Comparison of ENCODE assay signal across 1 cellular context in the genomic region with DNA sequence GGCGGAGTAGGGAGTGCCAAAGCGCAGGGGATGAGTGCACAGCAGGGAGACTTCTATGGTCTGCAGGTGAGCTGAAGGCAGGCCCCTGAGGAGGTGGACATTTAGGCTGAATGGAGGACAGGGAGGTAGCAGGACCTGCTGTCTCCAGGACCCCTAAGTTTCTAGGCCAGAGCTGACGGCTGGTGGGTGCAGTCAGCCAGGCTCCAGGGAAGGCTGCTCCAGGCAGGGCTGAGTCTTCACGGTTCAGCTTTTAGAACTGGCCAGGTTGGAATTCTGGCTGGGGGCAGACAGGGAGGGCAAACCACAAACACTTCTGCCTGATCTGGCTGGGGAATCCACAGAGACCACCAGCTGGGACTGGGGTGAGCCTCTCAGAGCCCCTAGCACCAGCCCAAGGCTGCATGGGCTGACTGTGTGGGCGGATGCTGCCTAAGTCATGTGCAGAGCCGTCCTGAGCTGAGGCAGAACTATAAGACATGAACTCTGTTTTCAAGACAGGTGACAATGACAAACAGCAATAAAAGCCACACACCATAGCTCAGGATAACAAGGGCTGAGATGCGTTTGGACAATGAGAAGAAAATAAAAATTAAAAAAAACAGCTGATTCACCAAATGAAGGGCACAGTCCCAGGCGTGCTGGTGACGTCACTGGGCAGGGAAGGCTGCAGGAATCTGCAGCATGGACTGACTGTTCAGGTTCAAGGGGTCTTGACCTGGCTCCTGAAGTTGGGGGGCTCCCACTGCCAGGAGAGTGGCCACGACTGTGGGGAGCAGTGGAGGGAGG.
TF ChIP-seq lines count a peak whose summit lies in the region.

No MANE protein-coding gene starts in this region.

TF ChIP-seq in HepG2, 621 proteins besides CTCF, POLR2A, EP300 and RAD21 (continued from another document and continues in another):
- TF ChIP-seq, protein P1, sequence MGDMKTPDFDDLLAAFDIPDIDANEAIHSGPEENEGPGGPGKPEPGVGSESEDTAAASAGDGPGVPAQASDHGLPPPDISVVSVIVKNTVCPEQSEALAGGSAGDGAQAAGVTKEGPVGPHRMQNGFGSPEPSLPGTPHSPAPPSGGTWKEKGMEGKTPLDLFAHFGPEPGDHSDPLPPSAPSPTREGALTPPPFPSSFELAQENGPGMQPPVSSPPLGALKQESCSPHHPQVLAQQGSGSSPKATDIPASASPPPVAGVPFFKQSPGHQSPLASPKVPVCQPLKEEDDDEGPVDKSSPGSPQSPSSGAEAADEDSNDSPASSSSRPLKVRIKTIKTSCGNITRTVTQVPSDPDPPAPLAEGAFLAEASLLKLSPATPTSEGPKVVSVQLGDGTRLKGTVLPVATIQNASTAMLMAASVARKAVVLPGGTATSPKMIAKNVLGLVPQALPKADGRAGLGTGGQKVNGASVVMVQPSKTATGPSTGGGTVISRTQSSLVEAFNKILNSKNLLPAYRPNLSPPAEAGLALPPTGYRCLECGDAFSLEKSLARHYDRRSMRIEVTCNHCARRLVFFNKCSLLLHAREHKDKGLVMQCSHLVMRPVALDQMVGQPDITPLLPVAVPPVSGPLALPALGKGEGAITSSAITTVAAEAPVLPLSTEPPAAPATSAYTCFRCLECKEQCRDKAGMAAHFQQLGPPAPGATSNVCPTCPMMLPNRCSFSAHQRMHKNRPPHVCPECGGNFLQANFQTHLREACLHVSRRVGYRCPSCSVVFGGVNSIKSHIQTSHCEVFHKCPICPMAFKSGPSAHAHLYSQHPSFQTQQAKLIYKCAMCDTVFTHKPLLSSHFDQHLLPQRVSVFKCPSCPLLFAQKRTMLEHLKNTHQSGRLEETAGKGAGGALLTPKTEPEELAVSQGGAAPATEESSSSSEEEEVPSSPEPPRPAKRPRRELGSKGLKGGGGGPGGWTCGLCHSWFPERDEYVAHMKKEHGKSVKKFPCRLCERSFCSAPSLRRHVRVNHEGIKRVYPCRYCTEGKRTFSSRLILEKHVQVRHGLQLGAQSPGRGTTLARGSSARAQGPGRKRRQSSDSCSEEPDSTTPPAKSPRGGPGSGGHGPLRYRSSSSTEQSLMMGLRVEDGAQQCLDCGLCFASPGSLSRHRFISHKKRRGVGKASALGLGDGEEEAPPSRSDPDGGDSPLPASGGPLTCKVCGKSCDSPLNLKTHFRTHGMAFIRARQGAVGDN (CRISPR knock-in tag; IDR thresholded peaks at IDR 0.05): 0 out of 2 replicates have a peak, but pooled peaks have one; percentile 1
- TF ChIP-seq, protein P2, sequence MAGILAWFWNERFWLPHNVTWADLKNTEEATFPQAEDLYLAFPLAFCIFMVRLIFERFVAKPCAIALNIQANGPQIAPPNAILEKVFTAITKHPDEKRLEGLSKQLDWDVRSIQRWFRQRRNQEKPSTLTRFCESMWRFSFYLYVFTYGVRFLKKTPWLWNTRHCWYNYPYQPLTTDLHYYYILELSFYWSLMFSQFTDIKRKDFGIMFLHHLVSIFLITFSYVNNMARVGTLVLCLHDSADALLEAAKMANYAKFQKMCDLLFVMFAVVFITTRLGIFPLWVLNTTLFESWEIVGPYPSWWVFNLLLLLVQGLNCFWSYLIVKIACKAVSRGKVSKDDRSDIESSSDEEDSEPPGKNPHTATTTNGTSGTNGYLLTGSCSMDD (CRISPR knock-in tag; IDR thresholded peaks at IDR 0.05): no peak
- TF ChIP-seq, protein P3, sequence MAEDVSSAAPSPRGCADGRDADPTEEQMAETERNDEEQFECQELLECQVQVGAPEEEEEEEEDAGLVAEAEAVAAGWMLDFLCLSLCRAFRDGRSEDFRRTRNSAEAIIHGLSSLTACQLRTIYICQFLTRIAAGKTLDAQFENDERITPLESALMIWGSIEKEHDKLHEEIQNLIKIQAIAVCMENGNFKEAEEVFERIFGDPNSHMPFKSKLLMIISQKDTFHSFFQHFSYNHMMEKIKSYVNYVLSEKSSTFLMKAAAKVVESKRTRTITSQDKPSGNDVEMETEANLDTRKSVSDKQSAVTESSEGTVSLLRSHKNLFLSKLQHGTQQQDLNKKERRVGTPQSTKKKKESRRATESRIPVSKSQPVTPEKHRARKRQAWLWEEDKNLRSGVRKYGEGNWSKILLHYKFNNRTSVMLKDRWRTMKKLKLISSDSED (CRISPR knock-in tag; IDR thresholded peaks at IDR 0.05): no peak
- TF ChIP-seq NR2F2 (IDR thresholded peaks at IDR 0.05; ENCODE audit: borderline replicate concordance, low read depth) (0 out of 2 replicates have a peak, but pooled peaks have one; percentile 27), FOXO1 (CRISPR knock-in tag; IDR thresholded peaks at IDR 0.05) (no peak), ZNF432 (CRISPR knock-in tag; IDR thresholded peaks at IDR 0.05; ENCODE audit: borderline replicate concordance) (no peak), NFE2L1 (CRISPR knock-in tag; IDR thresholded peaks at IDR 0.05; ENCODE audit: borderline replicate concordance) (0 out of 2 replicates have a peak, but pooled peaks have one; percentile 61), ZNF430 (CRISPR knock-in tag; IDR thresholded peaks at IDR 0.05) (no peak; the same call in 1 of the 2 replicates), RXRA (CRISPR knock-in tag; IDR thresholded peaks at IDR 0.05) (no peak), PHF20 (CRISPR knock-in tag; IDR thresholded peaks at IDR 0.05) (no peak), THYN1 (CRISPR knock-in tag; IDR thresholded peaks at IDR 0.05; ENCODE audit: borderline replicate concordance, low read depth) (no peak), HDAC1 (CRISPR knock-in tag; IDR thresholded peaks at IDR 0.05) (no peak), ZNF235 (CRISPR knock-in tag; IDR thresholded peaks at IDR 0.05; ENCODE audit: borderline replicate concordance) (no peak), ZKSCAN1 (IDR thresholded peaks at IDR 0.05; ENCODE audit: low read length) (no peak), ZNF616 (CRISPR knock-in tag; IDR thresholded peaks at IDR 0.05; ENCODE audit: low read depth) (no peak), CAMTA2 (CRISPR knock-in tag; IDR thresholded peaks at IDR 0.05; ENCODE audit: borderline replicate concordance) (no peak), MIER2 (CRISPR knock-in tag; IDR thresholded peaks at IDR 0.05) (no peak)
- TF ChIP-seq, protein P4, sequence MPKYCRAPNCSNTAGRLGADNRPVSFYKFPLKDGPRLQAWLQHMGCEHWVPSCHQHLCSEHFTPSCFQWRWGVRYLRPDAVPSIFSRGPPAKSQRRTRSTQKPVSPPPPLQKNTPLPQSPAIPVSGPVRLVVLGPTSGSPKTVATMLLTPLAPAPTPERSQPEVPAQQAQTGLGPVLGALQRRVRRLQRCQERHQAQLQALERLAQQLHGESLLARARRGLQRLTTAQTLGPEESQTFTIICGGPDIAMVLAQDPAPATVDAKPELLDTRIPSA (CRISPR knock-in tag; IDR thresholded peaks at IDR 0.05; ENCODE audit: borderline replicate concordance): no peak
- TF ChIP-seq, protein P5, sequence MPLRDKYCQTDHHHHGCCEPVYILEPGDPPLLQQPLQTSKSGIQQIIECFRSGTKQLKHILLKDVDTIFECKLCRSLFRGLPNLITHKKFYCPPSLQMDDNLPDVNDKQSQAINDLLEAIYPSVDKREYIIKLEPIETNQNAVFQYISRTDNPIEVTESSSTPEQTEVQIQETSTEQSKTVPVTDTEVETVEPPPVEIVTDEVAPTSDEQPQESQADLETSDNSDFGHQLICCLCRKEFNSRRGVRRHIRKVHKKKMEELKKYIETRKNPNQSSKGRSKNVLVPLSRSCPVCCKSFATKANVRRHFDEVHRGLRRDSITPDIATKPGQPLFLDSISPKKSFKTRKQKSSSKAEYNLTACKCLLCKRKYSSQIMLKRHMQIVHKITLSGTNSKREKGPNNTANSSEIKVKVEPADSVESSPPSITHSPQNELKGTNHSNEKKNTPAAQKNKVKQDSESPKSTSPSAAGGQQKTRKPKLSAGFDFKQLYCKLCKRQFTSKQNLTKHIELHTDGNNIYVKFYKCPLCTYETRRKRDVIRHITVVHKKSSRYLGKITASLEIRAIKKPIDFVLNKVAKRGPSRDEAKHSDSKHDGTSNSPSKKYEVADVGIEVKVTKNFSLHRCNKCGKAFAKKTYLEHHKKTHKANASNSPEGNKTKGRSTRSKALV (CRISPR knock-in tag; IDR thresholded peaks at IDR 0.05): no peak
- TF ChIP-seq, protein P6, sequence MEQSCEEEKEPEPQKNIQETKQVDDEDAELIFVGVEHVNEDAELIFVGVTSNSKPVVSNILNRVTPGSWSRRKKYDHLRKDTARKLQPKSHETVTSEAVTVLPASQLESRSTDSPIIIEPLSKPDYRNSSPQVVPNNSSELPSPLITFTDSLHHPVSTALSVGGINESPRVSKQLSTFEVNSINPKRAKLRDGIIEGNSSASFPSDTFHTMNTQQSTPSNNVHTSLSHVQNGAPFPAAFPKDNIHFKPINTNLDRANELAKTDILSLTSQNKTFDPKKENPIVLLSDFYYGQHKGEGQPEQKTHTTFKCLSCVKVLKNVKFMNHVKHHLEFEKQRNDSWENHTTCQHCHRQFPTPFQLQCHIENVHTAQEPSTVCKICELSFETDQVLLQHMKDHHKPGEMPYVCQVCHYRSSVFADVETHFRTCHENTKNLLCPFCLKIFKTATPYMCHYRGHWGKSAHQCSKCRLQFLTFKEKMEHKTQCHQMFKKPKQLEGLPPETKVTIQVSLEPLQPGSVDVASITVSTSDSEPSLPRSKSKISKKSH (CRISPR knock-in tag; IDR thresholded peaks at IDR 0.05; ENCODE audit: borderline replicate concordance): no peak
- TF ChIP-seq, protein P7, sequence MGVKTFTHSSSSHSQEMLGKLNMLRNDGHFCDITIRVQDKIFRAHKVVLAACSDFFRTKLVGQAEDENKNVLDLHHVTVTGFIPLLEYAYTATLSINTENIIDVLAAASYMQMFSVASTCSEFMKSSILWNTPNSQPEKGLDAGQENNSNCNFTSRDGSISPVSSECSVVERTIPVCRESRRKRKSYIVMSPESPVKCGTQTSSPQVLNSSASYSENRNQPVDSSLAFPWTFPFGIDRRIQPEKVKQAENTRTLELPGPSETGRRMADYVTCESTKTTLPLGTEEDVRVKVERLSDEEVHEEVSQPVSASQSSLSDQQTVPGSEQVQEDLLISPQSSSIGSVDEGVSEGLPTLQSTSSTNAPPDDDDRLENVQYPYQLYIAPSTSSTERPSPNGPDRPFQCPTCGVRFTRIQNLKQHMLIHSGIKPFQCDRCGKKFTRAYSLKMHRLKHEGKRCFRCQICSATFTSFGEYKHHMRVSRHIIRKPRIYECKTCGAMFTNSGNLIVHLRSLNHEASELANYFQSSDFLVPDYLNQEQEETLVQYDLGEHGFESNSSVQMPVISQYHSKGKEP (CRISPR knock-in tag; IDR thresholded peaks at IDR 0.05): no peak
- TF ChIP-seq, protein P8, sequence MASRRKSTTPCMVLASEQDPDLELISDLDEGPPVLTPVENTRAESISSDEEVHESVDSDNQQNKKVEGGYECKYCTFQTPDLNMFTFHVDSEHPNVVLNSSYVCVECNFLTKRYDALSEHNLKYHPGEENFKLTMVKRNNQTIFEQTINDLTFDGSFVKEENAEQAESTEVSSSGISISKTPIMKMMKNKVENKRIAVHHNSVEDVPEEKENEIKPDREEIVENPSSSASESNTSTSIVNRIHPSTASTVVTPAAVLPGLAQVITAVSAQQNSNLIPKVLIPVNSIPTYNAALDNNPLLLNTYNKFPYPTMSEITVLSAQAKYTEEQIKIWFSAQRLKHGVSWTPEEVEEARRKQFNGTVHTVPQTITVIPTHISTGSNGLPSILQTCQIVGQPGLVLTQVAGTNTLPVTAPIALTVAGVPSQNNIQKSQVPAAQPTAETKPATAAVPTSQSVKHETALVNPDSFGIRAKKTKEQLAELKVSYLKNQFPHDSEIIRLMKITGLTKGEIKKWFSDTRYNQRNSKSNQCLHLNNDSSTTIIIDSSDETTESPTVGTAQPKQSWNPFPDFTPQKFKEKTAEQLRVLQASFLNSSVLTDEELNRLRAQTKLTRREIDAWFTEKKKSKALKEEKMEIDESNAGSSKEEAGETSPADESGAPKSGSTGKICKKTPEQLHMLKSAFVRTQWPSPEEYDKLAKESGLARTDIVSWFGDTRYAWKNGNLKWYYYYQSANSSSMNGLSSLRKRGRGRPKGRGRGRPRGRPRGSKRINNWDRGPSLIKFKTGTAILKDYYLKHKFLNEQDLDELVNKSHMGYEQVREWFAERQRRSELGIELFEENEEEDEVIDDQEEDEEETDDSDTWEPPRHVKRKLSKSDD (CRISPR knock-in tag; IDR thresholded peaks at IDR 0.05; ENCODE audit: low read depth): 0 out of 2 replicates have a peak, but pooled peaks have one; percentile 29
- TF ChIP-seq, protein P9, sequence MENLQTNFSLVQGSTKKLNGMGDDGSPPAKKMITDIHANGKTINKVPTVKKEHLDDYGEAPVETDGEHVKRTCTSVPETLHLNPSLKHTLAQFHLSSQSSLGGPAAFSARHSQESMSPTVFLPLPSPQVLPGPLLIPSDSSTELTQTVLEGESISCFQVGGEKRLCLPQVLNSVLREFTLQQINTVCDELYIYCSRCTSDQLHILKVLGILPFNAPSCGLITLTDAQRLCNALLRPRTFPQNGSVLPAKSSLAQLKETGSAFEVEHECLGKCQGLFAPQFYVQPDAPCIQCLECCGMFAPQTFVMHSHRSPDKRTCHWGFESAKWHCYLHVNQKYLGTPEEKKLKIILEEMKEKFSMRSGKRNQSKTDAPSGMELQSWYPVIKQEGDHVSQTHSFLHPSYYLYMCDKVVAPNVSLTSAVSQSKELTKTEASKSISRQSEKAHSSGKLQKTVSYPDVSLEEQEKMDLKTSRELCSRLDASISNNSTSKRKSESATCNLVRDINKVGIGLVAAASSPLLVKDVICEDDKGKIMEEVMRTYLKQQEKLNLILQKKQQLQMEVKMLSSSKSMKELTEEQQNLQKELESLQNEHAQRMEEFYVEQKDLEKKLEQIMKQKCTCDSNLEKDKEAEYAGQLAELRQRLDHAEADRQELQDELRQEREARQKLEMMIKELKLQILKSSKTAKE (CRISPR knock-in tag; IDR thresholded peaks at IDR 0.05; ENCODE audit: borderline replicate concordance): no peak
